In the genomic region with DNA sequence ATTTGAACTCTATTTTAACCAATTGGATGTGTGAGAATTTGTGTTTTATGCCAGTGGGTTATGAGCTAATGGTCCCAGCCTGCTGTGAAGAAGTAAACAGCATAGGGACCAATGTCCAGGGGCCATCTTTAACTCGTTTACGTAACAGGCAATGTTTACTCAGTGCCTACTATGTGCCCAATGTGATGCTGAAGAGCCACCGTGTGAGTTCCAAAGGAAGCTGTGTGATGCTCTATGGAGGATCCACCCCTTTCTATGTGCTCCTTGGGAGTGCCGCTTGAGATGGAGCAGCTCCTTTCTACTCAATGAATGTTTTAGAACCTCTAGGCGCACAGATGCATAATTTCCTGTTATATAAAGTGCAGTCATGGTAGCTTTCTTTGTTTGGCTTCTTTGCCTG, we compare ENCODE assay signal across 23 cellular contexts.
"Had no signal": no experiment of that assay in that cellular context is flagged by ENCODE, and none has a peak within 500 bp of the region (broad histone marks: within the 10 kb centered on the region; RNA-seq: fewer than 3 reads in every experiment).

No MANE protein-coding gene starts in this region.

- H3K27ac ChIP-seq: coronary artery, dorsolateral prefrontal cortex, esophagus muscularis mucosa, foreskin keratinocyte, gastroesophageal sphincter, heart left ventricle, hepatocyte, left lung, lower lobe of right lung had no signal

- DNase-seq: dermis blood vessel endothelial cell; dorsolateral prefrontal cortex; effector CD4-positive, alpha-beta T cell; effector memory CD4-positive, alpha-beta T cell; foreskin keratinocyte; heart left ventricle; hypothalamus; left cardiac atrium; left lung; left ventricle myocardium superior; lower lobe of right lung; mesenchymal stem cell; mucosa of descending colon; naive B cell had no signal

- ATAC-seq: foreskin keratinocyte, gastroesophageal sphincter, heart left ventricle, left cardiac atrium, left lung, left ventricle myocardium superior, lower lobe of right lung, mucosa of descending colon had no signal

- H3K4me2 ChIP-seq: hepatocyte had no signal

- H3K9me3 ChIP-seq: esophagus muscularis mucosa, gastroesophageal sphincter, heart left ventricle, left lung, lower lobe of right lung, mucosa of descending colon had no signal

- FAIRE-seq: colon, endothelial cell of umbilical vein, frontal cortex, islet of Langerhans, keratinocyte had no signal

- H3K79me2 ChIP-seq: hepatocyte had no signal

- H3K36me3 ChIP-seq: esophagus muscularis mucosa, gastroesophageal sphincter, heart left ventricle, left lung, lower lobe of right lung had no signal

- H2AFZ ChIP-seq: hepatocyte had no signal

- H3K27me3 ChIP-seq: dorsolateral prefrontal cortex, esophagus muscularis mucosa, foreskin keratinocyte, gastroesophageal sphincter, heart left ventricle, hepatocyte, left lung had no signal

- H3K4me3 ChIP-seq: coronary artery, dorsolateral prefrontal cortex, esophagus muscularis mucosa, gastroesophageal sphincter, heart left ventricle, hepatocyte, left lung, lower lobe of right lung, mucosa of descending colon had no signal

- H3K4me1 ChIP-seq: esophagus muscularis mucosa, foreskin keratinocyte, gastroesophageal sphincter, left lung, lower lobe of right lung had no signal
